ENCODE assay signal across 14 cellular contexts in the genomic region with DNA sequence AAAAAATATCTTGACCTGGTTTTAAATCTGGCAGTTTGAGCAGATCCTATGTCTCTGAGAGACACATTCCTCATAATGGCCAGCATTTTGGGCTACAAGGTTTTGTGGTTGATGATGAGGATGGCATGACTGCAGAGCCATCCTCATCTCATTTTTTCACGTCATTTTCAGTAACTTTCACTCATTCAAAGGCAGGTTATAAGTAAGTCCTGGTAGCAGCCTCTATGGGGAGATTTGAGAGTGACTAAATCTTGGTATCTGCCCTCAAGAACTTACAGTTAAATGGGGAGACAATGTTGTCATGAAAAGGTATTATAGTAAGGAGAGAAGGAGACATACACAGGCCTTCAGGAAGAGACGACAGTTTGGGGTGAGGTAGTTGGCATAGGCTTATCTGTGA. TPM values are rescaled to one million over a fixed set of nuclear protein-coding genes. Genes with fewer than 3 reads are reported as not detected.
DNase-seq lines count a peak whose midpoint lies in the region; ATAC-seq and TF ChIP-seq lines count a peak whose summit lies in the region.
"Had no signal": no experiment of that assay in that cellular context is flagged by ENCODE, and none has a peak within 500 bp of the region (broad histone marks: within the 10 kb centered on the region; RNA-seq: fewer than 3 reads in every experiment).

No MANE protein-coding gene starts in this region.

- no peak overlapping the region for H4K91ac ChIP-seq in neuronal stem cell (ENCODE audit: low read depth, low read length, poor library complexity)

- H3K9me3 Mint-ChIP-seq in CD4-positive, alpha-beta T cell: no peaks in the 10 kb centered on the region
- H3K9me3 Mint-ChIP-seq in activated CD4-positive, alpha-beta memory T cell treated with anti-CD3 and anti-CD28 coated beads, Interleukin-2, amount 10 ng/mL, durations not matched to agents 7 days and 5 days: peaks cover 5% of the 10 kb centered on the region
- no peaks in the 10 kb centered on the region for H3K9me3 Mint-ChIP-seq in HFFc6
- H3K9me3 Mint-ChIP-seq: H9 had no signal

- no peaks in the 10 kb centered on the region for H3K27me3 Mint-ChIP-seq in CD4-positive, alpha-beta T cell
- no peaks in the 10 kb centered on the region for H3K27me3 Mint-ChIP-seq in activated CD4-positive, alpha-beta memory T cell treated with anti-CD3 and anti-CD28 coated beads, Interleukin-2, amount 10 ng/mL, durations not matched to agents 7 days and 5 days
- peaks cover 15% of the 10 kb centered on the region for H3K27me3 Mint-ChIP-seq in HFFc6 (ENCODE audit: insufficient read depth)

- no peak overlapping the region for H3K4me3 ChIP-seq in upper lobe of right lung
- H3K4me3 ChIP-seq in neuronal stem cell (ENCODE audit: low read length in 2 of 2): no peak overlapping the region
- H3K4me3 ChIP-seq: SK-N-MC had no signal

- H3K4me1 ChIP-seq in upper lobe of right lung: no peaks in the 10 kb centered on the region
- no peaks in the 10 kb centered on the region for H3K4me1 ChIP-seq in neuronal stem cell (ENCODE audit: control insufficient read depth in 2 of 2, insufficient read depth in 1 of 2, low read depth in 1 of 2, low read length in 2 of 2)

- H2AFZ ChIP-seq in neuronal stem cell (ENCODE audit: low read length): no peak overlapping the region

- H3K36me3 ChIP-seq in upper lobe of right lung (no peaks in the 10 kb centered on the region), neuronal stem cell (replicated peaks in 1 of 2; ENCODE audit: control insufficient read depth in 2 of 2, insufficient read depth in 2 of 2, low read length in 2 of 2) (no peaks in the 10 kb centered on the region)

- DNase-seq in CD4-positive, alpha-beta T cell: no peak
- DNase-seq in activated CD4-positive, alpha-beta memory T cell treated with anti-CD3 and anti-CD28 coated beads, Interleukin-2, amount 10 ng/mL, durations not matched to agents 7 days and 5 days: no peak
- no peak for DNase-seq in upper lobe of right lung
- no peak for DNase-seq in neuronal stem cell (ENCODE audit: low spot score)
- no peak for DNase-seq in dedifferentiated amniotic fluid mesenchymal stem cell (ENCODE audit: extremely low spot score)
- no peak for DNase-seq in HFFc6
- DNase-seq: cerebellar nuclear complex, H9, NCI-H510A treated with DMSO at 0.1 percent for 48 hours had no signal

- TF ChIP-seq CTCF in CD4-positive, alpha-beta T cell (IDR thresholded peaks at IDR 0.05): no peak
- TF ChIP-seq CTCF in upper lobe of right lung (IDR thresholded peaks at IDR 0.05) (no peak), HFFc6 (IDR thresholded peaks at IDR 0.05) (no peak)

- H3K4ac ChIP-seq in neuronal stem cell (ENCODE audit: low read length): no peak overlapping the region

- intact Hi-C loops in CD4-positive, alpha-beta T cell (cut with DNase I, micrococcal nuclease): no loop called here
- intact Hi-C loops in upper lobe of right lung (cut with DNase I): no loop called here

- no peak overlapping the region for H2BK120ac ChIP-seq in neuronal stem cell (ENCODE audit: low read depth, low read length)

- H2BK12ac ChIP-seq in neuronal stem cell (ENCODE audit: low read length): no peak overlapping the region

- H3K23ac ChIP-seq in neuronal stem cell (ENCODE audit: low read depth, low read length, poor library complexity): no peak overlapping the region

- H3K9ac ChIP-seq in neuronal stem cell (ENCODE audit: low read depth, low read length, poor library complexity): no peak overlapping the region

- no peak overlapping the region for H3K18ac ChIP-seq in neuronal stem cell (ENCODE audit: low read length)

- no peaks in the 10 kb centered on the region for H3K27me3 ChIP-seq in CD4-positive, alpha-beta T cell (ENCODE audit: control insufficient read depth, insufficient read depth, low read length)
- H3K27me3 ChIP-seq in upper lobe of right lung (no peaks in the 10 kb centered on the region), neuronal stem cell (ENCODE audit: control insufficient read depth in 3 of 3, insufficient read depth in 3 of 3, low read depth in 1 of 3, low read length in 3 of 3) (no peaks in the 10 kb centered on the region)

- peaks cover 37% of the 10 kb centered on the region for H3K4me1 Mint-ChIP-seq in CD4-positive, alpha-beta T cell (ENCODE audit: low read depth)
- peaks cover 48% of the 10 kb centered on the region for H3K4me1 Mint-ChIP-seq in activated CD4-positive, alpha-beta memory T cell treated with anti-CD3 and anti-CD28 coated beads, Interleukin-2, amount 10 ng/mL, durations not matched to agents 7 days and 5 days
- H3K4me1 Mint-ChIP-seq in HFFc6 (ENCODE audit: low read depth): no peaks in the 10 kb centered on the region
- H3K4me1 Mint-ChIP-seq: H9 had no signal

- POLR2A ChIA-PET in CD4-positive, alpha-beta T cell (lab: Charles Lee): interaction anchor here (0.9 to 2.8 kb wide), 5 partner anchors 10 to 839 kb away, joined by 3 to 24 read pairs (median 6); partner anchors contain the start of gene ZBTB20
- POLR2A ChIA-PET in activated CD4-positive, alpha-beta memory T cell treated with anti-CD3 and anti-CD28 coated beads, Interleukin-2, amount 10 ng/mL, durations not matched to agents 7 days and 5 days (lab: Charles Lee): interaction anchor here (0.6 to 5.4 kb wide), 7 partner anchors 8 to 94 kb away, joined by 4 to 78 read pairs (median 11); partner anchors contain the start of gene TIGIT

- no peak overlapping the region for H2AK5ac ChIP-seq in neuronal stem cell (ENCODE audit: low read depth, low read length)

- peak; percentile 34 for ATAC-seq in CD4-positive, alpha-beta T cell (ENCODE audit: poor library complexity)
- ATAC-seq in GM19372 (IDR thresholded peaks at IDR 0.05; ENCODE audit: low read depth, unreplicated experiment): peak; percentile 10
- ATAC-seq in HG03064 (IDR thresholded peaks at IDR 0.05; ENCODE audit: low read depth, unreplicated experiment): peak; percentile 28
- ATAC-seq in upper lobe of right lung: no peak

- no CpG with 5 or more reads among the region's 2 CpGs for WGBS in neuronal stem cell (ENCODE audit: extremely low coverage in 2 of 2, insufficient read length in 2 of 2, insufficient replicate concordance in 1 of 2), 2 donors

- no peak overlapping the region for H2BK5ac ChIP-seq in neuronal stem cell (ENCODE audit: low read length)

- H3K36me3 Mint-ChIP-seq in CD4-positive, alpha-beta T cell (ENCODE audit: low read depth): no peaks in the 10 kb centered on the region
- H3K36me3 Mint-ChIP-seq in activated CD4-positive, alpha-beta memory T cell treated with anti-CD3 and anti-CD28 coated beads, Interleukin-2, amount 10 ng/mL, durations not matched to agents 7 days and 5 days (ENCODE audit: low read depth): peaks cover 48% of the 10 kb centered on the region
- H3K36me3 Mint-ChIP-seq in HFFc6 (ENCODE audit: low read depth): no peaks in the 10 kb centered on the region

- H3K9me3 ChIP-seq in CD4-positive, alpha-beta T cell (ENCODE audit: control insufficient read depth, low read length): no peaks in the 10 kb centered on the region
- H3K9me3 ChIP-seq in upper lobe of right lung (no peaks in the 10 kb centered on the region), neuronal stem cell (replicated peaks in 1 of 2; ENCODE audit: control insufficient read depth in 2 of 2, insufficient read depth in 1 of 2, low read depth in 1 of 2, low read length in 2 of 2) (no peaks in the 10 kb centered on the region)

- H4K8ac ChIP-seq in neuronal stem cell (ENCODE audit: low read depth, low read length): no peak overlapping the region

- H3K27ac ChIP-seq in CD4-positive, alpha-beta T cell (ENCODE audit: low read depth, low read length): peak overlapping the region; percentile 51
- H3K27ac ChIP-seq in upper lobe of right lung: no peak overlapping the region
- H3K27ac ChIP-seq in neuronal stem cell (replicated peaks; ENCODE audit: low read length): no peak overlapping the region
- H3K27ac ChIP-seq: C4-2B, SK-N-MC had no signal

- H3K79me1 ChIP-seq in neuronal stem cell (ENCODE audit: low read depth, low read length): no peaks in the 10 kb centered on the region

- no peak overlapping the region for H3K4me2 ChIP-seq in neuronal stem cell (ENCODE audit: insufficient read depth, low read length, poor library complexity, severe bottlenecking)

- H2BK15ac ChIP-seq in neuronal stem cell (ENCODE audit: low read length): no peak overlapping the region

- peak overlapping the region; percentile 14 for H3K4me3 Mint-ChIP-seq in CD4-positive, alpha-beta T cell
- peak overlapping the region; percentile 42 for H3K4me3 Mint-ChIP-seq in activated CD4-positive, alpha-beta memory T cell treated with anti-CD3 and anti-CD28 coated beads, Interleukin-2, amount 10 ng/mL, durations not matched to agents 7 days and 5 days
- no peak overlapping the region for H3K4me3 Mint-ChIP-seq in HFFc6
- H3K4me3 Mint-ChIP-seq: H9 had no signal

- H3K14ac ChIP-seq in neuronal stem cell (ENCODE audit: low read length): no peak overlapping the region

- CTCF ChIA-PET in CD4-positive, alpha-beta T cell (lab: Charles Lee): interaction anchor here (1.2 to 2.2 kb wide), 2 partner anchors 17 to 1476 kb away, joined by 4 to 8 read pairs; no protein-coding TSS in a partner anchor
- CTCF ChIA-PET in activated CD4-positive, alpha-beta memory T cell treated with anti-CD3 and anti-CD28 coated beads, Interleukin-2, amount 10 ng/mL, durations not matched to agents 7 days and 5 days (lab: Charles Lee): interaction anchor here (0.8 to 4.6 kb wide), 4 partner anchors 9 to 23 kb away, joined by 3 to 51 read pairs (median 10); partner anchors contain the start of gene TIGIT

- peak overlapping the region; percentile 75 for H3K27ac Mint-ChIP-seq in CD4-positive, alpha-beta T cell
- H3K27ac Mint-ChIP-seq in activated CD4-positive, alpha-beta memory T cell treated with anti-CD3 and anti-CD28 coated beads, Interleukin-2, amount 10 ng/mL, durations not matched to agents 7 days and 5 days: peak overlapping the region; percentile 90
- H3K27ac Mint-ChIP-seq in HFFc6: no peak overlapping the region
- H3K27ac Mint-ChIP-seq: H9 had no signal

RNA-seq across cellular contexts. Expression of gene TIGIT, which starts 14.5 kb away (rescaled TPM):
- 1 to 10 TPM; 3.5 to 4.2 TPM for total RNA-seq in CD4-positive, alpha-beta T cell
- 10 to 100 TPM; 29.8 to 30.4 TPM for total RNA-seq in activated CD4-positive, alpha-beta memory T cell treated with anti-CD3 and anti-CD28 coated beads, Interleukin-2, amount 10 ng/mL, durations not matched to agents 7 days and 5 days
- 1.7 TPM for total RNA-seq in upper lobe of right lung
- not detected for polyA plus RNA-seq in neuronal stem cell (2013, experiment 1 of 2)
- not detected for polyA plus RNA-seq in neuronal stem cell (2013, experiment 2 of 2)
- not detected for total RNA-seq in HFFc6 (2021; fragmentation: NEBNext Ultra II Directional; extraction: Animal tissue kit (Norgen Biotek cat#: 25700))
- total RNA-seq: H9, LHCN-M2 had no signal

Comparison
In these comparisons a context has a peak if more than half of its experiments do, and no peak if none do; other contexts are left out.
1. RNA of gene TIGIT, which starts 14.5 kb away (total RNA-seq): 29.8 to 30.4 TPM in activated CD4-positive, alpha-beta memory T cell treated with anti-CD3 and anti-CD28 coated beads, Interleukin-2, amount 10 ng/mL, durations not matched to agents 7 days and 5 days; 3.5 to 4.2 TPM in CD4-positive, alpha-beta T cell, 1.7 TPM in upper lobe of right lung (single experiment) and not detected in HFFc6; every median in the first group is over 4 times any median in the second.